ENCODE assay signal across 11 cellular contexts in genomic region chr17:1186214-1186820, GRCh38. TPM values are rescaled to one million over a fixed set of nuclear protein-coding genes. Genes with fewer than 3 reads are reported as not detected.
DNase-seq lines count a peak whose midpoint lies in the region; TF ChIP-seq lines count a peak whose summit lies in the region.
"Had no signal": no experiment of that assay in that cellular context is flagged by ENCODE, and none has a peak within 500 bp of the region (broad histone marks: within the 10 kb centered on the region; RNA-seq: fewer than 3 reads in every experiment).

No MANE protein-coding gene starts in this region.

- H3K27me3 ChIP-seq in layer of hippocampus (ENCODE audit: control insufficient read depth, insufficient read depth, low read length) (no peaks in the 10 kb centered on the region), thyroid gland (no peaks in the 10 kb centered on the region)

- peaks cover 2% of the 10 kb centered on the region for H3K36me3 Mint-ChIP-seq in MCF 10A (ENCODE audit: insufficient read depth, unreplicated experiment)
- H3K36me3 Mint-ChIP-seq: activated CD8-positive, alpha-beta memory T cell treated with anti-CD3 and anti-CD28 coated beads, Interleukin-2, amount 10 ng/mL, durations not matched to agents 7 days and 5 days had no signal

- H3K4me3 Mint-ChIP-seq in MCF 10A (ENCODE audit: unreplicated experiment), result no peak overlapping the region
- H3K4me3 Mint-ChIP-seq: activated CD8-positive, alpha-beta memory T cell treated with anti-CD3 and anti-CD28 coated beads, Interleukin-2, amount 10 ng/mL, durations not matched to agents 7 days and 5 days; central memory CD8-positive, alpha-beta T cell had no signal

- H3K4me1 Mint-ChIP-seq in MCF 10A (ENCODE audit: insufficient read depth, unreplicated experiment), result peaks cover 25% of the 10 kb centered on the region

- intact Hi-C loops in MCF 10A (cut with micrococcal nuclease), result no loop called here
- intact Hi-C loops in thyroid gland (cut with DNase I), result no loop called here

- no TSS peak for BruUV-seq in MCF 10A (replicated peaks; lab: Mats Ljungman, UMichigan)

- peaks cover 0 to 46% of the 10 kb centered on the region in 2 donors for H3K4me1 ChIP-seq in thyroid gland

- peak overlapping the region; percentile 68 for H3K27ac ChIP-seq in layer of hippocampus (ENCODE audit: low read depth, low read length)
- peak overlapping the region in 2 of 3 donors; percentile 18 to 27 for H3K27ac ChIP-seq in thyroid gland

- TF ChIP-seq CTCF in MCF 10A (IDR thresholded peaks at IDR 0.05; ENCODE audit: unreplicated experiment) (no peak), thyroid gland (IDR thresholded peaks at IDR 0.05) (no peak)

- POLR2A ChIA-PET in MCF 10A (lab: Yijun Ruan, JAX), result interaction anchor here (0.8 to 1.1 kb wide), 2 partner anchors 64 to 78 kb away, joined by 3 to 4 read pairs; no protein-coding TSS in a partner anchor

- H3K27ac Mint-ChIP-seq in MCF 10A (ENCODE audit: low read depth, unreplicated experiment), result no peak overlapping the region
- H3K27ac Mint-ChIP-seq: activated CD8-positive, alpha-beta memory T cell treated with anti-CD3 and anti-CD28 coated beads, Interleukin-2, amount 10 ng/mL, durations not matched to agents 7 days and 5 days had no signal

- 61 to 71% methylated on average over 2 to 7 of the region's 13 CpGs for WGBS in thyroid gland, 2 donors

- peak; percentile 13 for DNase-seq in HS-5 (ENCODE audit: low read depth)
- peak; percentile 33 for DNase-seq in MCF 10A (ENCODE audit: unreplicated experiment)
- no peak for DNase-seq in thyroid gland
- no peak for DNase-seq in islet precursor cell
- DNase-seq in DMS 273 treated with DMSO at 0.1 percent for 48 hours (lab: John Stamatoyannopoulos, UW), result no peak
- no peak for DNase-seq in activated T-cell treated with anti-CD3 and anti-CD28 coated beads for 4 hours
- DNase-seq in NK-92 (lab: John Stamatoyannopoulos, UW; ENCODE audit: unreplicated experiment), result no peak

- H3K9me3 ChIP-seq in thyroid gland, result no peaks in the 10 kb centered on the region
- H3K9me3 ChIP-seq: prostate gland had no signal

- no peaks in the 10 kb centered on the region for H3K9me3 Mint-ChIP-seq in MCF 10A (ENCODE audit: unreplicated experiment)
- H3K9me3 Mint-ChIP-seq: central memory CD8-positive, alpha-beta T cell had no signal

- no peaks in the 10 kb centered on the region for H3K36me3 ChIP-seq in thyroid gland
- H3K36me3 ChIP-seq: prostate gland had no signal

- H3K4me3 ChIP-seq in thyroid gland (replicated peaks in 1 of 3), result no peak overlapping the region
- H3K4me3 ChIP-seq: prostate gland had no signal

- peaks cover 18% of the 10 kb centered on the region for H3K27me3 Mint-ChIP-seq in MCF 10A (ENCODE audit: insufficient read depth, unreplicated experiment)
- H3K27me3 Mint-ChIP-seq: central memory CD8-positive, alpha-beta T cell had no signal

- TF ChIP-seq POLR2A in thyroid gland (IDR thresholded peaks at IDR 0.05), result no peak

- CTCF ChIA-PET in MCF 10A (lab: Yijun Ruan, JAX), result interaction anchor here (0.5 to 4.9 kb wide), 15 partner anchors 8 to 887 kb away, joined by 3 to 68 read pairs (median 4); no protein-coding TSS in a partner anchor

RNA-seq across cellular contexts. Expression of gene ABR, which starts 6.5 kb away (rescaled TPM):
- total RNA-seq in MCF 10A (2022), result 44.7 and 54.2 TPM in 2 replicates
- total RNA-seq in thyroid gland, result 10 to 100 TPM; 23.7 to 33.7 (median 31.5) TPM

Comparison
In these comparisons a context has a peak if more than half of its experiments do, and no peak if none do; other contexts are left out.
1. DNase-seq: peak in HS-5 (single experiment) and MCF 10A (single experiment); none in thyroid gland (0 of 2), islet precursor cell (single experiment), DMS 273 treated with DMSO at 0.1 percent for 48 hours (single experiment), activated T-cell treated with anti-CD3 and anti-CD28 coated beads for 4 hours (single experiment) and NK-92 (single experiment).